14 cellular contexts compared by ENCODE assay signal in genomic region chr2:152466041-152466440, GRCh38.
DNase-seq lines count a peak whose midpoint lies in the region; ATAC-seq and TF ChIP-seq lines count a peak whose summit lies in the region.
"Had no signal": no experiment of that assay in that cellular context is flagged by ENCODE, and none has a peak within 500 bp of the region (broad histone marks: within the 10 kb centered on the region; RNA-seq: fewer than 3 reads in every experiment).

No MANE protein-coding gene starts in this region.

- no peaks in the 10 kb centered on the region for H3K27me3 ChIP-seq in adrenal gland
- H3K27me3 ChIP-seq: suprapubic skin had no signal

- no peak overlapping the region for H3K4me3 Mint-ChIP-seq in osteocyte (ENCODE audit: unreplicated experiment)
- no peak overlapping the region for H3K4me3 Mint-ChIP-seq in activated CD4-positive, alpha-beta T cell treated with anti-CD3 and anti-CD28 coated beads for 36 hours

- peaks cover 57% of the 10 kb centered on the region for H3K4me1 Mint-ChIP-seq in osteocyte (ENCODE audit: unreplicated experiment)
- H3K4me1 Mint-ChIP-seq in activated CD4-positive, alpha-beta T cell treated with anti-CD3 and anti-CD28 coated beads for 36 hours = peaks cover 5% of the 10 kb centered on the region

- no peaks in the 10 kb centered on the region for H3K36me3 ChIP-seq in adrenal gland (replicated peaks in 1 of 2)
- H3K36me3 ChIP-seq: suprapubic skin had no signal

- DNase-seq in adrenal gland (peak; percentile 75 to 90 (median 86)), osteocyte (ENCODE audit: extremely low spot score, unreplicated experiment) (no peak), amniotic stem cell (lab: John Stamatoyannopoulos, UW) (no peak), NCI-H2227 (lab: John Stamatoyannopoulos, UW; ENCODE audit: unreplicated experiment) (no peak)
- DNase-seq in activated CD4-positive, alpha-beta T cell treated with anti-CD3 and anti-CD28 coated beads for 36 hours = no peak
- no peak for DNase-seq in activated T-cell treated with anti-CD3 and anti-CD28 coated beads, Interleukin-2, amount 50 U/mL, for 1 hour
- DNase-seq: activated effector memory CD4-positive, alpha-beta T cell treated with anti-CD3 and anti-CD28 coated beads, Interleukin-2, amount 50 U/mL, for 16 hours; MM.1S; T-helper 1 cell had no signal

- H3K4me1 ChIP-seq in adrenal gland (replicated peaks in 1 of 2) = peaks cover 43 to 52% of the 10 kb centered on the region in 2 donors

- H3K27ac Mint-ChIP-seq in osteocyte (ENCODE audit: unreplicated experiment) = peak overlapping the region; percentile 8
- H3K27ac Mint-ChIP-seq in activated CD4-positive, alpha-beta T cell treated with anti-CD3 and anti-CD28 coated beads for 36 hours = no peak overlapping the region

- POLR2A ChIA-PET in activated CD4-positive, alpha-beta T cell treated with anti-CD3 and anti-CD28 coated beads for 36 hours (lab: Charles Lee) = no interaction called here

- H3K36me3 Mint-ChIP-seq in osteocyte (ENCODE audit: unreplicated experiment) = no peaks in the 10 kb centered on the region
- no peaks in the 10 kb centered on the region for H3K36me3 Mint-ChIP-seq in activated CD4-positive, alpha-beta T cell treated with anti-CD3 and anti-CD28 coated beads for 36 hours (ENCODE audit: low read depth)

- H3K9me3 Mint-ChIP-seq in osteocyte (ENCODE audit: unreplicated experiment) = no peaks in the 10 kb centered on the region
- no peaks in the 10 kb centered on the region for H3K9me3 Mint-ChIP-seq in activated CD4-positive, alpha-beta T cell treated with anti-CD3 and anti-CD28 coated beads for 36 hours (ENCODE audit: low read depth)

- ATAC-seq in HG03442 (IDR thresholded peaks at IDR 0.05; ENCODE audit: unreplicated experiment) = peak; percentile 53
- ATAC-seq in activated CD4-positive, alpha-beta T cell treated with anti-CD3 and anti-CD28 coated beads for 36 hours = no peak

- TF ChIP-seq POLR2A in adrenal gland (IDR thresholded peaks at IDR 0.05) = no peak

- 22 to 47% (median 41%) methylated on average over 6 of the region's 6 CpGs for WGBS in adrenal gland, 4 donors

- 0 out of 2 replicates have a peak, but pooled peaks have one; percentile 3 for TF ChIP-seq CTCF in GM12875 (IDR thresholded peaks at IDR 0.05; ENCODE audit: borderline replicate concordance, insufficient read depth, low read depth, low read length)
- TF ChIP-seq CTCF in adrenal gland (IDR thresholded peaks at IDR 0.05) = peak in 1 of 6 experiments; percentile 23
- TF ChIP-seq CTCF in osteocyte (IDR thresholded peaks at IDR 0.05) = no peak

- H3K4me3 ChIP-seq in GM12875 (ENCODE audit: low read depth, low read length) (no peak overlapping the region), adrenal gland (no peak overlapping the region)
- H3K4me3 ChIP-seq: lung, skin epidermis, suprapubic skin had no signal

- intact Hi-C loops in adrenal gland (cut with DNase I) = no loop called here
- intact Hi-C loops in activated CD4-positive, alpha-beta T cell treated with anti-CD3 and anti-CD28 coated beads for 36 hours (cut with DNase I, micrococcal nuclease) = no loop called here

- no peaks in the 10 kb centered on the region for H3K27me3 Mint-ChIP-seq in osteocyte (ENCODE audit: unreplicated experiment)
- H3K27me3 Mint-ChIP-seq in activated CD4-positive, alpha-beta T cell treated with anti-CD3 and anti-CD28 coated beads for 36 hours = peaks cover 14% of the 10 kb centered on the region

- H3K9me3 ChIP-seq in adrenal gland (replicated peaks in 1 of 3) = no peaks in the 10 kb centered on the region
- H3K9me3 ChIP-seq: suprapubic skin had no signal

- CTCF ChIA-PET in activated CD4-positive, alpha-beta T cell treated with anti-CD3 and anti-CD28 coated beads for 36 hours (lab: Charles Lee) = interaction anchor here (1.2 kb wide), 1 partner anchor 11 kb away, joined by 3 read pairs; no protein-coding TSS in a partner anchor

- H3K27ac ChIP-seq in adrenal gland = peak overlapping the region; percentile 4 to 79 (median 77)
- H3K27ac ChIP-seq: suprapubic skin had no signal

Comparison
In these comparisons a context has a peak if more than half of its experiments do, and no peak if none do; other contexts are left out.
1. DNase-seq: peak in adrenal gland (7 of 7); none in osteocyte (single experiment), activated CD4-positive, alpha-beta T cell treated with anti-CD3 and anti-CD28 coated beads for 36 hours (single experiment), activated T-cell treated with anti-CD3 and anti-CD28 coated beads, Interleukin-2, amount 50 U/mL, for 1 hour (single experiment), amniotic stem cell (single experiment) and NCI-H2227 (single experiment).